29 cellular contexts compared by ENCODE assay signal in genomic region chrX:106201502-106202178, GRCh38. TPM values are rescaled to one million over a fixed set of nuclear protein-coding genes. Genes with fewer than 3 reads are reported as not detected.
DNase-seq lines count a peak whose midpoint lies in the region; ATAC-seq and TF ChIP-seq lines count a peak whose summit lies in the region.
"Had no signal": no experiment of that assay in that cellular context is flagged by ENCODE, and none has a peak within 500 bp of the region (broad histone marks: within the 10 kb centered on the region; RNA-seq: fewer than 3 reads in every experiment).

No MANE protein-coding gene starts in this region.

- 51% methylated on average over 3 of the region's 3 CpGs; no CpG with 5 or more reads in 1 of the 2 experiments for WGBS in endodermal cell (ENCODE audit: insufficient coverage in 1 of 2, insufficient read length in 1 of 2), 2 experiments

- H3K36me3 ChIP-seq in endodermal cell (ENCODE audit: control insufficient read depth, insufficient read depth, low read length) = no peaks in the 10 kb centered on the region
- H3K36me3 ChIP-seq: gastroesophageal sphincter, MG63, thoracic aorta had no signal

- no peak overlapping the region for H3K27ac Mint-ChIP-seq in endodermal cell
- peak overlapping the region; percentile 46 to 90 (median 54) for H3K27ac Mint-ChIP-seq in nephron
- H3K27ac Mint-ChIP-seq: activated naive CD8-positive, alpha-beta T cell treated with anti-CD3 and anti-CD28 coated beads, Interleukin-2, amount 50 U/mL, for 24 hours; activated T-cell treated with anti-CD3 and anti-CD28 coated beads, Interleukin-2, amount 50 U/mL, for 72 hours; CD14-positive monocyte; naive B cell; stimulated activated naive CD8-positive, alpha-beta T cell treated with anti-CD3 and anti-CD28 coated beads, Interleukin-15, amount 100 ng/mL, for 72 hours had no signal

- H3K36me3 Mint-ChIP-seq in endodermal cell (ENCODE audit: low read depth) (no peaks in the 10 kb centered on the region), nephron (ENCODE audit: low read depth) (peaks cover 17% of the 10 kb centered on the region)
- H3K36me3 Mint-ChIP-seq: CD14-positive monocyte, naive B cell had no signal

- H3K4me3 Mint-ChIP-seq in endodermal cell (no peak overlapping the region), nephron (peak overlapping the region; percentile 55 to 73 (median 62))
- H3K4me3 Mint-ChIP-seq: activated naive CD8-positive, alpha-beta T cell treated with anti-CD3 and anti-CD28 coated beads, Interleukin-2, amount 50 U/mL, for 24 hours; activated T-cell treated with anti-CD3 and anti-CD28 coated beads, Interleukin-2, amount 50 U/mL, for 72 hours; CD14-positive monocyte; naive B cell; stimulated activated naive CD8-positive, alpha-beta T cell treated with anti-CD3 and anti-CD28 coated beads, Interleukin-15, amount 100 ng/mL, for 72 hours had no signal

- no peaks in the 10 kb centered on the region for H3K27me3 Mint-ChIP-seq in endodermal cell (ENCODE audit: insufficient read depth)
- H3K27me3 Mint-ChIP-seq in nephron (ENCODE audit: low read depth) = no peaks in the 10 kb centered on the region
- H3K27me3 Mint-ChIP-seq: activated naive CD8-positive, alpha-beta T cell treated with anti-CD3 and anti-CD28 coated beads, Interleukin-2, amount 50 U/mL, for 24 hours; naive B cell; stimulated activated naive CD8-positive, alpha-beta T cell treated with anti-CD3 and anti-CD28 coated beads, Interleukin-15, amount 100 ng/mL, for 72 hours had no signal

- no peaks in the 10 kb centered on the region for H3K27me3 ChIP-seq in endodermal cell (ENCODE audit: control insufficient read depth, insufficient read depth, low read length, poor library complexity, severe bottlenecking)
- H3K27me3 ChIP-seq: gastroesophageal sphincter, hepatocyte, MG63 had no signal

- DNase-seq in ELF-1 (ENCODE audit: low read depth, low spot score) = peak; percentile 36
- peak; percentile 38 for DNase-seq in LHCN-M2 (ENCODE audit: low read depth)
- DNase-seq in endodermal cell = peak; percentile 75
- DNase-seq in stimulated activated naive CD4-positive, alpha-beta T cell (lab: John Stamatoyannopoulos, UW) = no peak
- DNase-seq in NCI-H345 treated with DMSO at 0.1 percent for 48 hours (lab: John Stamatoyannopoulos, UW; ENCODE audit: unreplicated experiment) = no peak
- DNase-seq: activated CD4-positive, alpha-beta T cell treated with anti-CD3 and anti-CD28 coated beads, Interleukin-2, amount 50 U/mL, for 48 hours; activated CD4-positive, CD25-positive, alpha-beta regulatory T cell treated with anti-CD3 and anti-CD28 coated beads, Interleukin-2, amount 50 U/mL, for 72 hours; activated naive CD8-positive, alpha-beta T cell treated with anti-CD3 and anti-CD28 coated beads, Interleukin-2, amount 50 U/mL, for 24 hours; activated T-cell treated with anti-CD3 and anti-CD28 coated beads, Interleukin-2, amount 50 U/mL, for 72 hours; DMS53; MG63; naive B cell; NCI-H1105; NCI-H187; NCI-H524 treated with DMSO at 0.1 percent for 48 hours; stimulated activated naive CD8-positive, alpha-beta T cell treated with anti-CD3 and anti-CD28 coated beads, Interleukin-15, amount 100 ng/mL, for 72 hours had no signal

- H3K4me1 Mint-ChIP-seq in endodermal cell (no peaks in the 10 kb centered on the region), nephron (peaks cover 12% of the 10 kb centered on the region)
- H3K4me1 Mint-ChIP-seq: activated naive CD8-positive, alpha-beta T cell treated with anti-CD3 and anti-CD28 coated beads, Interleukin-2, amount 50 U/mL, for 24 hours; CD14-positive monocyte; naive B cell; stimulated activated naive CD8-positive, alpha-beta T cell treated with anti-CD3 and anti-CD28 coated beads, Interleukin-15, amount 100 ng/mL, for 72 hours had no signal

- H3K27ac ChIP-seq in endodermal cell (ENCODE audit: low read depth, low read length) = no peak overlapping the region
- H3K27ac ChIP-seq: gastroesophageal sphincter, hepatocyte, skin epidermis, thoracic aorta had no signal

- ATAC-seq in GM18858 (IDR thresholded peaks at IDR 0.05; ENCODE audit: unreplicated experiment) = no peak
- ATAC-seq in HG03565 (IDR thresholded peaks at IDR 0.05; ENCODE audit: unreplicated experiment) = no peak
- ATAC-seq: activated naive CD8-positive, alpha-beta T cell treated with anti-CD3 and anti-CD28 coated beads, Interleukin-2, amount 50 U/mL, for 24 hours; activated T-cell treated with anti-CD3 and anti-CD28 coated beads, Interleukin-2, amount 50 U/mL, for 72 hours; gastroesophageal sphincter; Right ventricle myocardium inferior; stimulated activated naive CD8-positive, alpha-beta T cell treated with anti-CD3 and anti-CD28 coated beads, Interleukin-15, amount 100 ng/mL, for 72 hours had no signal

- H3K4me1 ChIP-seq in endodermal cell (ENCODE audit: control insufficient read depth, insufficient read depth, low read length) = no peaks in the 10 kb centered on the region
- H3K4me1 ChIP-seq: Caco-2, gastroesophageal sphincter had no signal

- no peak overlapping the region for H3K9ac ChIP-seq in endodermal cell (ENCODE audit: extremely low read depth, low read length, poor library complexity, severe bottlenecking)

- H3K9me3 ChIP-seq in endodermal cell (ENCODE audit: control insufficient read depth, low read length) = peaks cover 12% of the 10 kb centered on the region
- H3K9me3 ChIP-seq: Caco-2, gastroesophageal sphincter, MG63, thoracic aorta had no signal

- TF ChIP-seq CTCF in endodermal cell (conservative IDR thresholded peaks at IDR 0.05) (no peak), nephron (IDR thresholded peaks at IDR 0.05; ENCODE audit: unreplicated experiment in 3 of 3) (no peak)

- H3K9me3 Mint-ChIP-seq in endodermal cell (peaks cover 68% of the 10 kb centered on the region), nephron (peaks cover 14% of the 10 kb centered on the region)
- H3K9me3 Mint-ChIP-seq: activated naive CD8-positive, alpha-beta T cell treated with anti-CD3 and anti-CD28 coated beads, Interleukin-2, amount 50 U/mL, for 24 hours; activated T-cell treated with anti-CD3 and anti-CD28 coated beads, Interleukin-2, amount 50 U/mL, for 72 hours; stimulated activated naive CD8-positive, alpha-beta T cell treated with anti-CD3 and anti-CD28 coated beads, Interleukin-15, amount 100 ng/mL, for 72 hours had no signal

- no peak overlapping the region for H3K4me3 ChIP-seq in endodermal cell (ENCODE audit: low read length)
- H3K4me3 ChIP-seq: gastroesophageal sphincter, hepatocyte, MG63, skin epidermis, thoracic aorta had no signal

RNA-seq across cellular contexts. Expression of gene PWWP3B, which starts 33.5 kb away (rescaled TPM):
- total RNA-seq in LHCN-M2 (2014; rRNA removed) (12.2 and 16.7 TPM in 2 replicates), endodermal cell (1 to 10 TPM in 1 of 2 donors, under 1 TPM in 1; 0.81 to 4.3 TPM)
- polyA plus RNA-seq in LHCN-M2 (2012) = 1.2 TPM
- polyA plus RNA-seq in endodermal cell (2013, experiment 1 of 2) = 4.2 TPM
- polyA plus RNA-seq in endodermal cell (2013, experiment 2 of 2) = 4.6 TPM
- total RNA-seq: activated T-cell treated with anti-CD3 and anti-CD28 coated beads, Interleukin-2, amount 50 U/mL, for 72 hours; fibroblast of lung; osteoblast; T-helper 2 cell treated with Interferon-gamma antibody and Interleukin-4, amounts not matched to agents 100 ng/mL and 5 ng/mL, for 36 hours had no signal
- polyA plus RNA-seq: CD14-positive monocyte, fibroblast of lung had no signal

Comparison
In these comparisons a context has a peak if more than half of its experiments do, and no peak if none do; other contexts are left out.
1. DNase-seq: peak in ELF-1 (single experiment), LHCN-M2 (single experiment) and endodermal cell (single experiment); none in stimulated activated naive CD4-positive, alpha-beta T cell (0 of 6) and NCI-H345 treated with DMSO at 0.1 percent for 48 hours (single experiment).